Comparison of ENCODE assay signal across 30 cellular contexts in genomic region chr2:109537565-109538221, GRCh38.
DNase-seq lines count a peak whose midpoint lies in the region; ATAC-seq and TF ChIP-seq lines count a peak whose summit lies in the region.
"Had no signal": no experiment of that assay in that cellular context is flagged by ENCODE, and none has a peak within 500 bp of the region (broad histone marks: within the 10 kb centered on the region; RNA-seq: fewer than 3 reads in every experiment).

No MANE protein-coding gene starts in this region.

- peak; percentile 8 for DNase-seq in activated CD8-positive, alpha-beta memory T cell treated with anti-CD3 and anti-CD28 coated beads, Interleukin-2, amount 50 U/mL, for 48 hours
- DNase-seq in activated CD8-positive, alpha-beta memory T cell treated with anti-CD3 and anti-CD28 coated beads, Interleukin-2, amount 10 ng/mL, durations not matched to agents 7 days and 5 days = no peak
- DNase-seq in choroid plexus epithelial cell (ENCODE audit: low read depth) (peak; percentile 69), hepatocyte (ENCODE audit: low spot score) (peak; percentile 36), hepatic stellate cell (ENCODE audit: low spot score) (no peak), NCI-H1436 treated with DMSO at 0.1 percent for 48 hours (lab: John Stamatoyannopoulos, UW) (no peak)
- no peak for DNase-seq in effector CD4-positive, alpha-beta T cell
- DNase-seq: 8988T; activated CD8-positive, alpha-beta T cell treated with anti-CD3 and anti-CD28 coated beads for 36 hours; activated effector memory CD4-positive, alpha-beta T cell treated with anti-CD3 and anti-CD28 coated beads, Interleukin-2, amount 50 U/mL, for 16 hours; activated naive CD8-positive, alpha-beta T cell treated with anti-CD3 and anti-CD28 coated beads, Interleukin-2, amount 10 ng/mL, durations not matched to agents 7 days and 5 days; activated T-cell treated with anti-CD3 and anti-CD28 coated beads, Interleukin-2, amount 50 U/mL, for 1 hour; CD4-positive, CD25-positive, alpha-beta regulatory T cell; cerebellar nuclear complex; foreskin melanocyte; hypothalamus; immature natural killer cell; left ventricle myocardium inferior; mesendoderm; naive thymus-derived CD4-positive, alpha-beta T cell; NCI-H1105; NCI-H2029; NCI-H2227 treated with DMSO at 0.1 percent for 48 hours; NCI-H774; nucleus accumbens; psoas muscle; stimulated activated naive CD4-positive, alpha-beta T cell; T-helper 2 cell had no signal

- H3K4me1 ChIP-seq in hepatocyte (ENCODE audit: insufficient read depth) = peaks cover 11% of the 10 kb centered on the region
- H3K4me1 ChIP-seq: psoas muscle had no signal

- H3K27me3 Mint-ChIP-seq in activated CD8-positive, alpha-beta memory T cell treated with anti-CD3 and anti-CD28 coated beads, Interleukin-2, amount 10 ng/mL, durations not matched to agents 7 days and 5 days = peaks cover 38% of the 10 kb centered on the region

- H3K27ac ChIP-seq in hepatocyte = peak overlapping the region; percentile 35
- H3K27ac ChIP-seq: left ventricle myocardium inferior, psoas muscle had no signal

- H3K79me2 ChIP-seq in hepatocyte = no peaks in the 10 kb centered on the region

- H3K9me2 ChIP-seq in hepatocyte (replicated peaks; ENCODE audit: insufficient read depth) = no peaks in the 10 kb centered on the region

- H3K36me3 Mint-ChIP-seq in activated CD8-positive, alpha-beta memory T cell treated with anti-CD3 and anti-CD28 coated beads, Interleukin-2, amount 10 ng/mL, durations not matched to agents 7 days and 5 days = no peaks in the 10 kb centered on the region
- H3K36me3 Mint-ChIP-seq: activated naive CD8-positive, alpha-beta T cell treated with anti-CD3 and anti-CD28 coated beads, Interleukin-2, amount 10 ng/mL, durations not matched to agents 7 days and 5 days; CD4-positive, CD25-positive, alpha-beta regulatory T cell; immature natural killer cell; naive thymus-derived CD4-positive, alpha-beta T cell had no signal

- H3K9me3 Mint-ChIP-seq in activated CD8-positive, alpha-beta memory T cell treated with anti-CD3 and anti-CD28 coated beads, Interleukin-2, amount 10 ng/mL, durations not matched to agents 7 days and 5 days (ENCODE audit: low read depth) = no peaks in the 10 kb centered on the region
- H3K9me3 Mint-ChIP-seq: activated CD8-positive, alpha-beta T cell treated with anti-CD3 and anti-CD28 coated beads for 36 hours; activated naive CD8-positive, alpha-beta T cell treated with anti-CD3 and anti-CD28 coated beads, Interleukin-2, amount 10 ng/mL, durations not matched to agents 7 days and 5 days; immature natural killer cell had no signal

- no peaks in the 10 kb centered on the region for H3K9me3 ChIP-seq in hepatocyte (ENCODE audit: low read depth)
- H3K9me3 ChIP-seq: left ventricle myocardium inferior, psoas muscle had no signal

- 93% methylated on average over 10 of the region's 10 CpGs for WGBS in hepatocyte (ENCODE audit: low lambda C conversion rate, missing lambda C conversion rate)

- H3K4me2 ChIP-seq in hepatocyte = no peak overlapping the region

- no peaks in the 10 kb centered on the region for H4K20me1 ChIP-seq in hepatocyte (ENCODE audit: insufficient read depth, poor library complexity, severe bottlenecking)

- CTCF ChIA-PET in activated CD8-positive, alpha-beta memory T cell treated with anti-CD3 and anti-CD28 coated beads, Interleukin-2, amount 10 ng/mL, durations not matched to agents 7 days and 5 days (lab: Charles Lee) = interaction anchor here (1.0 kb wide), 1 partner anchor 8 kb away, joined by 3 read pairs; no protein-coding TSS in a partner anchor

- no peak overlapping the region for H3K4me3 Mint-ChIP-seq in activated CD8-positive, alpha-beta memory T cell treated with anti-CD3 and anti-CD28 coated beads, Interleukin-2, amount 10 ng/mL, durations not matched to agents 7 days and 5 days
- H3K4me3 Mint-ChIP-seq: activated CD8-positive, alpha-beta T cell treated with anti-CD3 and anti-CD28 coated beads for 36 hours; activated naive CD8-positive, alpha-beta T cell treated with anti-CD3 and anti-CD28 coated beads, Interleukin-2, amount 10 ng/mL, durations not matched to agents 7 days and 5 days; CD4-positive, CD25-positive, alpha-beta regulatory T cell; immature natural killer cell; naive thymus-derived CD4-positive, alpha-beta T cell had no signal

- no peak for TF ChIP-seq CTCF in choroid plexus epithelial cell (conservative IDR thresholded peaks at IDR 0.05; ENCODE audit: low read depth, low read length)
- no peak for TF ChIP-seq CTCF in hepatocyte (IDR thresholded peaks at IDR 0.05; ENCODE audit: poor library complexity)

- H3K27me3 ChIP-seq in hepatocyte = no peaks in the 10 kb centered on the region

- H3K27ac Mint-ChIP-seq in activated CD8-positive, alpha-beta memory T cell treated with anti-CD3 and anti-CD28 coated beads, Interleukin-2, amount 10 ng/mL, durations not matched to agents 7 days and 5 days = no peak overlapping the region
- H3K27ac Mint-ChIP-seq: activated CD8-positive, alpha-beta T cell treated with anti-CD3 and anti-CD28 coated beads for 36 hours; activated naive CD8-positive, alpha-beta T cell treated with anti-CD3 and anti-CD28 coated beads, Interleukin-2, amount 10 ng/mL, durations not matched to agents 7 days and 5 days; CD4-positive, CD25-positive, alpha-beta regulatory T cell; immature natural killer cell; naive thymus-derived CD4-positive, alpha-beta T cell had no signal

- H3K36me3 ChIP-seq in hepatocyte (replicated peaks; ENCODE audit: insufficient read depth, low read depth) = no peaks in the 10 kb centered on the region
- H3K36me3 ChIP-seq: left ventricle myocardium inferior had no signal

- ATAC-seq in activated CD8-positive, alpha-beta memory T cell treated with anti-CD3 and anti-CD28 coated beads, Interleukin-2, amount 10 ng/mL, durations not matched to agents 7 days and 5 days = no peak
- no peak for ATAC-seq in HG03159 (IDR thresholded peaks at IDR 0.05; ENCODE audit: unreplicated experiment)
- ATAC-seq: activated CD8-positive, alpha-beta T cell treated with anti-CD3 and anti-CD28 coated beads for 36 hours; naive thymus-derived CD4-positive, alpha-beta T cell; psoas muscle; SK-N-SH treated with all-trans-retinoic acid at 6 μM for 48 hours had no signal

- H3K4me3 ChIP-seq in choroid plexus epithelial cell (ENCODE audit: low read depth, low read length) = no peak overlapping the region
- H3K4me3 ChIP-seq in hepatocyte = no peak overlapping the region
- H3K4me3 ChIP-seq: left ventricle myocardium inferior, psoas muscle had no signal

- H2AFZ ChIP-seq in hepatocyte = no peak overlapping the region

- H3K4me1 Mint-ChIP-seq in activated CD8-positive, alpha-beta memory T cell treated with anti-CD3 and anti-CD28 coated beads, Interleukin-2, amount 10 ng/mL, durations not matched to agents 7 days and 5 days = no peaks in the 10 kb centered on the region
- H3K4me1 Mint-ChIP-seq: activated naive CD8-positive, alpha-beta T cell treated with anti-CD3 and anti-CD28 coated beads, Interleukin-2, amount 10 ng/mL, durations not matched to agents 7 days and 5 days; CD4-positive, CD25-positive, alpha-beta regulatory T cell; immature natural killer cell; naive thymus-derived CD4-positive, alpha-beta T cell had no signal

Comparison
In these comparisons a context has a peak if more than half of its experiments do, and no peak if none do; other contexts are left out.
1. DNase-seq: peak in activated CD8-positive, alpha-beta memory T cell treated with anti-CD3 and anti-CD28 coated beads, Interleukin-2, amount 50 U/mL, for 48 hours (single experiment), choroid plexus epithelial cell (single experiment) and hepatocyte (single experiment); none in activated CD8-positive, alpha-beta memory T cell treated with anti-CD3 and anti-CD28 coated beads, Interleukin-2, amount 10 ng/mL, durations not matched to agents 7 days and 5 days (single experiment), hepatic stellate cell (single experiment), effector CD4-positive, alpha-beta T cell (single experiment) and NCI-H1436 treated with DMSO at 0.1 percent for 48 hours (single experiment).